In genomic region chr11:65184146-65184545, GRCh38 we compare ENCODE assay signal across 1 cellular context.
TF ChIP-seq lines count a peak whose summit lies in the region.

No MANE protein-coding gene starts in this region.

TF ChIP-seq in HEK293, 187 proteins besides CTCF, POLR2A, EP300 and RAD21 (continued from another document):
- TF ChIP-seq, protein P1, sequence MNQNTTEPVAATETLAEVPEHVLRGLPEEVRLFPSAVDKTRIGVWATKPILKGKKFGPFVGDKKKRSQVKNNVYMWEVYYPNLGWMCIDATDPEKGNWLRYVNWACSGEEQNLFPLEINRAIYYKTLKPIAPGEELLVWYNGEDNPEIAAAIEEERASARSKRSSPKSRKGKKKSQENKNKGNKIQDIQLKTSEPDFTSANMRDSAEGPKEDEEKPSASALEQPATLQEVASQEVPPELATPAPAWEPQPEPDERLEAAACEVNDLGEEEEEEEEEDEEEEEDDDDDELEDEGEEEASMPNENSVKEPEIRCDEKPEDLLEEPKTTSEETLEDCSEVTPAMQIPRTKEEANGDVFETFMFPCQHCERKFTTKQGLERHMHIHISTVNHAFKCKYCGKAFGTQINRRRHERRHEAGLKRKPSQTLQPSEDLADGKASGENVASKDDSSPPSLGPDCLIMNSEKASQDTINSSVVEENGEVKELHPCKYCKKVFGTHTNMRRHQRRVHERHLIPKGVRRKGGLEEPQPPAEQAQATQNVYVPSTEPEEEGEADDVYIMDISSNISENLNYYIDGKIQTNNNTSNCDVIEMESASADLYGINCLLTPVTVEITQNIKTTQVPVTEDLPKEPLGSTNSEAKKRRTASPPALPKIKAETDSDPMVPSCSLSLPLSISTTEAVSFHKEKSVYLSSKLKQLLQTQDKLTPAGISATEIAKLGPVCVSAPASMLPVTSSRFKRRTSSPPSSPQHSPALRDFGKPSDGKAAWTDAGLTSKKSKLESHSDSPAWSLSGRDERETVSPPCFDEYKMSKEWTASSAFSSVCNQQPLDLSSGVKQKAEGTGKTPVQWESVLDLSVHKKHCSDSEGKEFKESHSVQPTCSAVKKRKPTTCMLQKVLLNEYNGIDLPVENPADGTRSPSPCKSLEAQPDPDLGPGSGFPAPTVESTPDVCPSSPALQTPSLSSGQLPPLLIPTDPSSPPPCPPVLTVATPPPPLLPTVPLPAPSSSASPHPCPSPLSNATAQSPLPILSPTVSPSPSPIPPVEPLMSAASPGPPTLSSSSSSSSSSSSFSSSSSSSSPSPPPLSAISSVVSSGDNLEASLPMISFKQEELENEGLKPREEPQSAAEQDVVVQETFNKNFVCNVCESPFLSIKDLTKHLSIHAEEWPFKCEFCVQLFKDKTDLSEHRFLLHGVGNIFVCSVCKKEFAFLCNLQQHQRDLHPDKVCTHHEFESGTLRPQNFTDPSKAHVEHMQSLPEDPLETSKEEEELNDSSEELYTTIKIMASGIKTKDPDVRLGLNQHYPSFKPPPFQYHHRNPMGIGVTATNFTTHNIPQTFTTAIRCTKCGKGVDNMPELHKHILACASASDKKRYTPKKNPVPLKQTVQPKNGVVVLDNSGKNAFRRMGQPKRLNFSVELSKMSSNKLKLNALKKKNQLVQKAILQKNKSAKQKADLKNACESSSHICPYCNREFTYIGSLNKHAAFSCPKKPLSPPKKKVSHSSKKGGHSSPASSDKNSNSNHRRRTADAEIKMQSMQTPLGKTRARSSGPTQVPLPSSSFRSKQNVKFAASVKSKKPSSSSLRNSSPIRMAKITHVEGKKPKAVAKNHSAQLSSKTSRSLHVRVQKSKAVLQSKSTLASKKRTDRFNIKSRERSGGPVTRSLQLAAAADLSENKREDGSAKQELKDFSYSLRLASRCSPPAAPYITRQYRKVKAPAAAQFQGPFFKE (tag by site-specific recombination; IDR thresholded peaks at IDR 0.05; ENCODE audit: borderline replicate concordance) = no peak
